In genomic region chr13:40404967-40405716, GRCh38 we compare ENCODE assay signal across 1 cellular context.
TF ChIP-seq lines count a peak whose summit lies in the region.

No MANE protein-coding gene starts in this region.

TF ChIP-seq in HepG2, 621 proteins besides CTCF, POLR2A, EP300 and RAD21 (continued from another document):
- TF ChIP-seq NFAT5 (CRISPR knock-in tag; IDR thresholded peaks at IDR 0.05), result no peak
- TF ChIP-seq MAX (IDR thresholded peaks at IDR 0.05), result no peak
- TF ChIP-seq ZNF17 (CRISPR knock-in tag; IDR thresholded peaks at IDR 0.05), result no peak
